14 cellular contexts compared by ENCODE assay signal in genomic region chr1:24967962-24968361, GRCh38. TPM values are rescaled to one million over a fixed set of nuclear protein-coding genes. Genes with fewer than 3 reads are reported as not detected.
"Had no signal": no experiment of that assay in that cellular context is flagged by ENCODE, and none has a peak within 500 bp of the region (broad histone marks: within the 10 kb centered on the region; RNA-seq: fewer than 3 reads in every experiment).

No MANE protein-coding gene starts in this region.

- H3K4me3 Mint-ChIP-seq: activated B cell treated with CpG ODN at 0.5 μM for 24 hours; activated CD4-positive, alpha-beta T cell treated with anti-CD3 and anti-CD28 coated beads, Interleukin-2, amount 10 ng/mL, durations not matched to agents 7 days and 5 days; nephron progenitor cell had no signal

- H3K9me3 Mint-ChIP-seq: activated B cell treated with CpG ODN at 0.5 μM for 24 hours had no signal

- H3K27me3 Mint-ChIP-seq: activated B cell treated with CpG ODN at 0.5 μM for 24 hours; activated CD4-positive, alpha-beta T cell treated with anti-CD3 and anti-CD28 coated beads, Interleukin-2, amount 10 ng/mL, durations not matched to agents 7 days and 5 days had no signal

- H3K27ac Mint-ChIP-seq: activated B cell treated with CpG ODN at 0.5 μM for 24 hours, nephron progenitor cell had no signal

- H3K4me3 ChIP-seq: coronary artery, lower lobe of right lung, smooth muscle cell, tibial artery had no signal

- H3K27ac ChIP-seq: coronary artery, lower lobe of right lung, tibial artery had no signal

- H3K36me3 ChIP-seq: lower lobe of right lung, tibial artery had no signal

- ATAC-seq: lower lobe of right lung, sciatic nerve had no signal

- DNase-seq: activated B cell treated with CpG ODN at 0.5 μM for 24 hours; activated CD4-positive, alpha-beta T cell treated with anti-CD3 and anti-CD28 coated beads, Interleukin-2, amount 10 ng/mL, durations not matched to agents 7 days and 5 days; activated effector memory CD4-positive, alpha-beta T cell treated with anti-CD3 and anti-CD28 coated beads, Interleukin-2, amount 50 U/mL, for 16 hours; activated T-cell treated with anti-CD3 and anti-CD28 coated beads for 4 hours; lower lobe of right lung; nephron progenitor cell; nucleus accumbens; stimulated activated CD4-positive, alpha-beta T cell treated with anti-CD3 and anti-CD28 coated beads, Interleukin-4, amount 100 ng/mL, for 1 hour; substantia nigra; tibial artery had no signal

- H3K9me3 ChIP-seq: lower lobe of right lung, tibial artery had no signal

- H3K4me1 ChIP-seq: lower lobe of right lung, tibial artery had no signal

RNA-seq across cellular contexts. Expression of gene RUNX3, which starts 37.9 kb away (rescaled TPM):
- total RNA-seq: frontal cortex had no signal
